ENCODE assay signal across 3 cellular contexts in the genomic region with DNA sequence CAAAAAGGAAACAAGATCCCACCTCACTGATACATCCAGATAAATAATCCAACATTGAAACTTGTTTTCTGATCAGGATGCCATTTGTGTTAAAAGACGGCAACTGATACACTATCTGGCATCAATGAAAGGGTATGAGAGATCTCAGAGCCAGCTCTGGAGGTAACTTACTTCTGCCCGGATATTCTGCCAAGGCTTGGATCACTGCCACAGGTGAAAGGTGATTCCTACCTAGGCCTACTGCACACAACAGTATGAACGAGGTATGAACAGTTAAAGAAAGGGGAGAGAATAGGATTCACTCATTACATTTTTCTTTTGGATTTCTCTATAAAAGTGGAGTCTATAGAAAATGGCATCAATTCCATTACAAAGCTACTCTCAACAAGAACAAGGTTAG.
"Had no signal": no experiment of that assay in that cellular context is flagged by ENCODE, and none has a peak within 500 bp of the region (broad histone marks: within the 10 kb centered on the region; RNA-seq: fewer than 3 reads in every experiment).

No MANE protein-coding gene starts in this region.

- DNase-seq: GDM1, GF-D8 had no signal

- ATAC-seq: GM12878 had no signal
